Comparison of ENCODE assay signal across 17 cellular contexts in genomic region chr11:77035041-77035440, GRCh38. TPM values are rescaled to one million over a fixed set of nuclear protein-coding genes. Genes with fewer than 3 reads are reported as not detected.
DNase-seq lines count a peak whose midpoint lies in the region; ATAC-seq, FAIRE-seq and TF ChIP-seq lines count a peak whose summit lies in the region.
"Had no signal": no experiment of that assay in that cellular context is flagged by ENCODE, and none has a peak within 500 bp of the region (broad histone marks: within the 10 kb centered on the region; RNA-seq: fewer than 3 reads in every experiment).

No MANE protein-coding gene starts in this region.

- H4K20me1 ChIP-seq in hepatocyte (ENCODE audit: insufficient read depth, poor library complexity, severe bottlenecking) = no peaks in the 10 kb centered on the region
- H4K20me1 ChIP-seq: BLaER1 had no signal

- H3K36me3 ChIP-seq in hepatocyte (replicated peaks; ENCODE audit: insufficient read depth, low read depth) (no peaks in the 10 kb centered on the region), stomach (peaks cover 0 to 6% (median 0%) of the 10 kb centered on the region in 4 donors)
- H3K36me3 ChIP-seq: BLaER1 had no signal

- TF ChIP-seq CTCF in hepatocyte (IDR thresholded peaks at IDR 0.05; ENCODE audit: poor library complexity) = no peak
- no peak for TF ChIP-seq CTCF in stomach (IDR thresholded peaks at IDR 0.05)

- H3K79me2 ChIP-seq in hepatocyte = no peaks in the 10 kb centered on the region

- intact Hi-C loops in stomach (cut with DNase I; ENCODE audit: low total_unique reads) = no loop called here

- no peaks in the 10 kb centered on the region for H3K9me3 ChIP-seq in hepatocyte (ENCODE audit: low read depth)
- H3K9me3 ChIP-seq in stomach = no peaks in the 10 kb centered on the region

- no peak for ATAC-seq in stimulated activated naive CD8-positive, alpha-beta T cell treated with anti-CD3 and anti-CD28 coated beads, Interleukin-15, Interleukin-2, amounts not matched to agents 100 U/mL and 50 U/mL, for 24 hours

- no peaks in the 10 kb centered on the region for H3K9me2 ChIP-seq in hepatocyte (replicated peaks; ENCODE audit: insufficient read depth)

- H3K27ac ChIP-seq in hepatocyte (peak overlapping the region; percentile 22), stomach (peak overlapping the region; percentile 25 to 73 (median 56))
- H3K27ac ChIP-seq: BLaER1, HL-60 had no signal

- H3K4me3 ChIP-seq in hepatocyte (no peak overlapping the region), stomach (peak overlapping the region in 2 of 4 donors; percentile 16 to 17)
- H3K4me3 ChIP-seq: BLaER1 had no signal

- H2AFZ ChIP-seq in hepatocyte = no peak overlapping the region

- no peak overlapping the region for H3K4me2 ChIP-seq in hepatocyte
- H3K4me2 ChIP-seq: BLaER1 had no signal

- no peak for TF ChIP-seq POLR2A in stomach (IDR thresholded peaks at IDR 0.05)

- TF ChIP-seq EP300 in stomach (IDR thresholded peaks at IDR 0.05) = no peak

- H3K4me1 ChIP-seq in hepatocyte (ENCODE audit: insufficient read depth) (peaks cover 9% of the 10 kb centered on the region), stomach (peaks cover 15 to 34% (median 27%) of the 10 kb centered on the region in 4 donors)

- peak; percentile 5 to 55 for DNase-seq in NOMO-1 (lab: John Stamatoyannopoulos, UW; ENCODE audit: unreplicated experiment in 2 of 2)
- no peak for DNase-seq in NOMO-1 treated with dmso at 0.1 percent for 144 hours (lab: John Stamatoyannopoulos, UW; ENCODE audit: unreplicated experiment)
- peak; percentile 29 for DNase-seq in SKM-1 (lab: John Stamatoyannopoulos, UW; ENCODE audit: unreplicated experiment)
- no peak for DNase-seq in hepatocyte (ENCODE audit: low spot score)
- DNase-seq in stomach = no peak
- DNase-seq in stimulated activated naive CD8-positive, alpha-beta T cell treated with anti-CD3 and anti-CD28 coated beads, Interleukin-15, Interleukin-2, amounts not matched to agents 100 U/mL and 50 U/mL, for 24 hours = no peak
- DNase-seq in T-helper 9 cell = no peak
- no peak for DNase-seq in RCC 7860 (ENCODE audit: low spot score)
- DNase-seq: 8988T; CD8-positive, alpha-beta memory T cell; DMS79 treated with DMSO at 0.1 percent for 48 hours; HCEC 1CT; NCI-H1048; OCI-M1 had no signal

- no peak for FAIRE-seq in RCC 7860 (lab: Jason Lieb, UNC)

- H3K27me3 ChIP-seq in hepatocyte (peaks cover 5% of the 10 kb centered on the region), stomach (peaks cover 0 to 54% (median 23%) of the 10 kb centered on the region in 3 donors)

- WGBS in hepatocyte (ENCODE audit: low lambda C conversion rate, missing lambda C conversion rate) = 86% methylated on average over 2 of the region's 2 CpGs
- WGBS in stomach, 5 donors = 38 to 71% (median 53%) methylated on average over 2 of the region's 2 CpGs

RNA-seq across cellular contexts. Expression of gene B3GNT6, which starts 0.8 kb away (rescaled TPM):
- total RNA-seq in hepatocyte = 0.12 and 0.33 TPM in 2 replicates
- polyA plus RNA-seq in hepatocyte = not detected in 2 replicates
- total RNA-seq in stomach = 100 to 1,000 TPM in 1 of 5 donors, 10 to 100 TPM in 4; 14.5 to 164 (median 61.3) TPM
- polyA plus RNA-seq in stomach = 1 to 10 TPM in 2 of 3 donors, under 1 TPM in 1; 0.55 to 5.3 (median 3.1) TPM
- total RNA-seq: CD8-positive, alpha-beta memory T cell; G401 had no signal
- polyA plus RNA-seq: CD8-positive, alpha-beta memory T cell had no signal

RNA-seq across cellular contexts. Expression of gene CAPN5, which starts 31.7 kb away (rescaled TPM):
- total RNA-seq in hepatocyte (25.2 and 29.1 TPM in 2 replicates), stomach (100 to 1,000 TPM in 2 of 5 donors, 10 to 100 TPM in 3; 36.4 to 110 (median 86.2) TPM)
- polyA plus RNA-seq in hepatocyte (28.8 and 34.6 TPM in 2 replicates), stomach (10 to 100 TPM; 10.0 to 53.0 (median 21.7) TPM)

Comparison
In these comparisons a context has a peak if more than half of its experiments do, and no peak if none do; other contexts are left out.
1. DNase-seq: peak in NOMO-1 (2 of 2) and SKM-1 (single experiment); none in NOMO-1 treated with dmso at 0.1 percent for 144 hours (single experiment), hepatocyte (single experiment), stomach (single experiment), stimulated activated naive CD8-positive, alpha-beta T cell treated with anti-CD3 and anti-CD28 coated beads, Interleukin-15, Interleukin-2, amounts not matched to agents 100 U/mL and 50 U/mL, for 24 hours (single experiment), T-helper 9 cell (single experiment) and RCC 7860 (single experiment).
2. RNA of gene B3GNT6, which starts 0.8 kb away (total RNA-seq): 14.5 to 164 TPM in stomach; 0.12 to 0.33 TPM in hepatocyte; every median in the first group is over 10 times any median in the second.